Comparison of ENCODE assay signal across 10 cellular contexts in genomic region chr2:18404708-18405107, GRCh38.
A peak's percentile ranks its signal among the peaks of the same experiment; 100 is the strongest.
DNase-seq lines count a peak whose midpoint lies in the region; ATAC-seq, FAIRE-seq and TF ChIP-seq lines count a peak whose summit lies in the region.
"Had no signal": no experiment of that assay in that cellular context is flagged by ENCODE, and none has a peak within 500 bp of the region (broad histone marks: within the 10 kb centered on the region; RNA-seq: fewer than 3 reads in every experiment).

No MANE protein-coding gene starts in this region.

- ATAC-seq in K562 (peak; percentile 78), GM19397 (IDR thresholded peaks at IDR 0.05; ENCODE audit: unreplicated experiment) (no peak)

- peak in 1 of 2 experiments; percentile 46; a peak in 2 of 4 replicates for TF ChIP-seq RAD21 in K562 (CRISPR knock-in tag; conservative IDR thresholded peaks at IDR 0.05 in 1 of 2, IDR thresholded peaks at IDR 0.05 in 1 of 2)

- TF ChIP-seq EP300 in K562 (IDR thresholded peaks at IDR 0.05; ENCODE audit: low read length), result no peak

- H2AFZ ChIP-seq in K562 (ENCODE audit: low read depth, low read length), result no peak overlapping the region

- no TSS peak for BruUV-seq in K562 (replicated peaks; lab: Mats Ljungman, UMichigan)

- 0% methylated on average over 5 of the region's 5 CpGs for WGBS in K562 (ENCODE audit: insufficient coverage, low coverage, missing lambda C conversion rate)
- 46 to 64% (median 49%) methylated on average over 5 of the region's 5 CpGs for WGBS in small intestine, 3 donors

- TF ChIP-seq POLR2A in K562 (conservative IDR thresholded peaks at IDR 0.05), result no peak

- H3K4me1 ChIP-seq in K562 (replicated peaks in 1 of 2; ENCODE audit: control insufficient read depth in 2 of 2, insufficient read depth in 2 of 2, low read length in 2 of 2) (no peaks in the 10 kb centered on the region), small intestine (ENCODE audit: control insufficient read depth in 2 of 2, insufficient read depth in 1 of 2, low read depth in 1 of 2, low read length in 1 of 2) (no peaks in the 10 kb centered on the region)

- no peaks in the 10 kb centered on the region for H4K20me1 ChIP-seq in K562 (replicated peaks; ENCODE audit: control insufficient read depth, insufficient read depth, low read length)

- no peaks in the 10 kb centered on the region for H3K27me3 ChIP-seq in K562 (ENCODE audit: control insufficient read depth in 2 of 2, insufficient read depth in 2 of 2, low read length in 2 of 2)
- no peaks in the 10 kb centered on the region for H3K27me3 ChIP-seq in small intestine (ENCODE audit: control insufficient read depth in 2 of 2, insufficient read depth in 2 of 2, low read length in 2 of 2)

- H3K36me3 Mint-ChIP-seq in neural crest cell (ENCODE audit: low read depth), result no peaks in the 10 kb centered on the region

- H3K4me2 ChIP-seq in K562 (ENCODE audit: insufficient read depth, low read length), result no peak overlapping the region

- FAIRE-seq in K562 (lab: Jason Lieb, UNC) (no peak), small intestine (lab: Jason Lieb, UNC) (no peak)

- H3K27ac Mint-ChIP-seq in neural crest cell (ENCODE audit: unreplicated experiment), result no peak overlapping the region
- H3K27ac Mint-ChIP-seq: T-helper 1 cell treated with Interleukin-12 subunit alpha and Interleukin-12 subunit beta and Interleukin-4 antibody, amounts not matched to agents 30 μg/mL and 1 μg/mL, for 36 hours had no signal

- H3K9me3 ChIP-seq in K562 (replicated peaks; ENCODE audit: control insufficient read depth, insufficient read depth, low read depth, low read length), result no peaks in the 10 kb centered on the region
- no peaks in the 10 kb centered on the region for H3K9me3 ChIP-seq in small intestine (ENCODE audit: control insufficient read depth, low read depth)

- H3K9ac ChIP-seq in K562 (ENCODE audit: insufficient read depth in 1 of 2, low read depth in 2 of 2, low read length in 2 of 2), result no peak overlapping the region

- H3K4me1 Mint-ChIP-seq in neural crest cell, result no peaks in the 10 kb centered on the region

- H3K4me3 Mint-ChIP-seq in neural crest cell, result no peak overlapping the region
- H3K4me3 Mint-ChIP-seq: T-helper 1 cell treated with Interleukin-12 subunit alpha and Interleukin-12 subunit beta and Interleukin-4 antibody, amounts not matched to agents 30 μg/mL and 1 μg/mL, for 36 hours had no signal

- in situ Hi-C loops in K562 (cut with MboI), result no loop called here

- DNase-seq in DMS53 (lab: John Stamatoyannopoulos, UW) (peak; percentile 40), DMS53 treated with DMSO at 0.1 percent for 48 hours (lab: John Stamatoyannopoulos, UW; ENCODE audit: unreplicated experiment) (no peak), K562 (ENCODE audit: extremely low read depth in 1 of 4, low spot score in 3 of 4) (peak; percentile 21 to 35 (median 26)), neural crest cell (ENCODE audit: low read depth, low spot score) (no peak), small intestine (no peak), NOMO-1 treated with DMSO at 0.1 percent for 48 hours (lab: John Stamatoyannopoulos, UW; ENCODE audit: unreplicated experiment) (no peak)
- DNase-seq: activated gamma-delta T cell treated with Interleukin-2 at 50 U/mL for 16 hours had no signal

- no peaks in the 10 kb centered on the region for H3K36me3 ChIP-seq in K562 (ENCODE audit: control insufficient read depth, insufficient read depth, low read length)
- H3K36me3 ChIP-seq in small intestine (ENCODE audit: control insufficient read depth in 2 of 2, insufficient read depth in 2 of 2, low read length in 2 of 2), result no peaks in the 10 kb centered on the region

- POLR2A ChIA-PET in K562 (lab: Yijun Ruan, JAX), result interaction anchor here (0.7 kb wide), 1 partner anchor 9 kb away, joined by 3 read pairs; no protein-coding TSS in a partner anchor

- H3K9me1 ChIP-seq in K562 (ENCODE audit: control insufficient read depth, insufficient read depth, low read length), result no peaks in the 10 kb centered on the region

- H3K4me3 ChIP-seq in K562 (no peak overlapping the region), small intestine (ENCODE audit: low read depth in 1 of 2, low read length in 2 of 2) (no peak overlapping the region)

- no peak overlapping the region for H3K27ac ChIP-seq in K562 (ENCODE audit: extremely low read depth, low read depth, low read length)
- no peak overlapping the region for H3K27ac ChIP-seq in small intestine (ENCODE audit: low read depth in 1 of 2, low read length in 1 of 2)

- TF ChIP-seq CTCF in LNCAP (IDR thresholded peaks at IDR 0.05), result peak; percentile 50
- TF ChIP-seq CTCF in K562 (IDR thresholded peaks at IDR 0.05 in 2 of 3, conservative IDR thresholded peaks at IDR 0.05 in 1 of 3; ENCODE audit: insufficient read depth in 2 of 3, low read depth in 1 of 3, low read length in 3 of 3), result peak; percentile 29 to 53 (median 50); a peak in 4 of 6 replicates
- peak; percentile 68 for TF ChIP-seq CTCF in neural crest cell (conservative IDR thresholded peaks at IDR 0.05)

- intact Hi-C loops in K562 (cut with micrococcal nuclease), result loop anchor here (2.0 kb wide), 1 partner anchor 18 kb away; no protein-coding TSS in a partner anchor

- H3K9me3 Mint-ChIP-seq in neural crest cell, result no peaks in the 10 kb centered on the region
- H3K9me3 Mint-ChIP-seq: T-helper 1 cell treated with Interleukin-12 subunit alpha and Interleukin-12 subunit beta and Interleukin-4 antibody, amounts not matched to agents 30 μg/mL and 1 μg/mL, for 36 hours had no signal

- CTCF ChIA-PET in K562 (lab: Yijun Ruan, JAX; ENCODE audit: low intra/inter-chr PET ratio), result interaction anchor here (1.3 kb wide), 1 partner anchor 18 kb away, joined by 3 read pairs; no protein-coding TSS in a partner anchor

- H3K27me3 Mint-ChIP-seq in neural crest cell (ENCODE audit: low read depth), result no peaks in the 10 kb centered on the region

- H3K79me2 ChIP-seq in K562 (ENCODE audit: control insufficient read depth, insufficient read depth, low read length), result no peaks in the 10 kb centered on the region

TF ChIP-seq in K562, 482 proteins besides CTCF, POLR2A, EP300 and RAD21 (continues in another document):
- TF ChIP-seq ETS2 (tag; IDR thresholded peaks at IDR 0.05; ENCODE audit: borderline replicate concordance, poor library complexity, severe bottlenecking), result no peak
- no peak for TF ChIP-seq BRF2 (IDR thresholded peaks at IDR 0.05; ENCODE audit: borderline replicate concordance, insufficient read depth, insufficient read length)
- TF ChIP-seq HES1 (IDR thresholded peaks at IDR 0.05; ENCODE audit: low read depth), result no peak
- TF ChIP-seq CUX1 (CRISPR knock-in tag; IDR thresholded peaks at IDR 0.05), result no peak
- no peak for TF ChIP-seq NELFE (IDR thresholded peaks at IDR 0.05; ENCODE audit: insufficient read depth, insufficient read length)
- no peak for TF ChIP-seq GATA2 (CRISPR knock-in tag; IDR thresholded peaks at IDR 0.05)

Comparison
In these comparisons a context has a peak if more than half of its experiments do, and no peak if none do; other contexts are left out.
1. DNase-seq: peak in DMS53 (single experiment) and K562 (4 of 4); none in DMS53 treated with DMSO at 0.1 percent for 48 hours (single experiment), neural crest cell (single experiment), small intestine (single experiment) and NOMO-1 treated with DMSO at 0.1 percent for 48 hours (single experiment).
2. Peak in every context shown above with its lines, with median percentiles within 50 percentile points of each other: CTCF ChIP-seq.